Comparison of ENCODE assay signal across 16 cellular contexts in the genomic region with DNA sequence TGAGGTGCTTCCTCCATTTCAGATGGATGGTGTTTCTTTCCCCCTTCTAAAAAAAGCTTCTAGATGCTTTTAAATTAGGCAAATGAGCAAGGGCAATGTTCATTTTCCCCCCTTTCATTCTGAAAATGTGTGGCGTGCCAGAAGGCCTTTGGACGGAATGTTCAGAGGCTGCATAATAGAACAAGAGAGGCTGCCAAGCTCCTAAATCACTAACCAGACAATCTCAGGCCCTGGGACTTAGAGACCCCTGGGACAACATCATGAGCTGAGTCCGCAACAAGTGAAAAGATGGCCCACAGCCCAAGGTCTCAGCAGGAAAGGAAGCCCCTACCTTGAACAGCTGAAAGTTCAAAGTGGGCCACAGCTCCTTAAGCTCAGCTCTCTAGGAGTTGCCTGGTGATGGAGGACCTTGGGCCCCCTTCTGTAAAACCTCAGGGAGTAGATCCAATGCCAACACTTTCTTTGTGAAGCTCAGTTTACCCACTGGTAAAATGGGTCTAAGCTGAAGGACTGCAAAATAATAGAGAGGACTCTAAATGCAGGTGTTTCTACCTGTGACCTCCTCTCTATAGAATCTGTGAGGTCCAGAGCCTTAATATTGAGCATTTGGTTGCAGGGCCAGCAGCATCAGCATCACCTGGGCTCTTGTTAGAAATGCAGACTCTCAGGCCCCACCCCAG.
DNase-seq lines count a peak whose midpoint lies in the region; ATAC-seq and TF ChIP-seq lines count a peak whose summit lies in the region.
"Had no signal": no experiment of that assay in that cellular context is flagged by ENCODE, and none has a peak within 500 bp of the region (broad histone marks: within the 10 kb centered on the region; RNA-seq: fewer than 3 reads in every experiment).

No MANE protein-coding gene starts in this region.

- H3K14ac ChIP-seq in neuronal stem cell (ENCODE audit: low read length): no peak overlapping the region
- H3K14ac ChIP-seq in mesenchymal stem cell (ENCODE audit: low read length in 2 of 2): no peak overlapping the region

- H3K27me3 Mint-ChIP-seq in brain: no peaks in the 10 kb centered on the region
- H3K27me3 Mint-ChIP-seq: activated naive CD8-positive, alpha-beta T cell treated with anti-CD3 and anti-CD28 coated beads for 36 hours had no signal

- no peak overlapping the region for H3K4me3 ChIP-seq in right cardiac atrium (ENCODE audit: low read length)
- H3K4me3 ChIP-seq in neuronal stem cell (ENCODE audit: low read length in 2 of 2): no peak overlapping the region
- no peak overlapping the region for H3K4me3 ChIP-seq in tibial nerve
- no peak overlapping the region for H3K4me3 ChIP-seq in mesenchymal stem cell (ENCODE audit: insufficient read depth in 1 of 2, low read depth in 1 of 2, low read length in 2 of 2)
- no peak overlapping the region for H3K4me3 ChIP-seq in mesendoderm (ENCODE audit: low read length)

- H2AK5ac ChIP-seq in neuronal stem cell (ENCODE audit: low read depth, low read length) (no peak overlapping the region), mesenchymal stem cell (ENCODE audit: low read length, severe bottlenecking) (no peak overlapping the region), mesendoderm (ENCODE audit: low read length) (no peak overlapping the region)

- H3K23ac ChIP-seq in neuronal stem cell (ENCODE audit: low read depth, low read length, poor library complexity) (no peak overlapping the region), mesenchymal stem cell (ENCODE audit: low read length in 2 of 2) (no peak overlapping the region), mesendoderm (ENCODE audit: low read length) (no peak overlapping the region)

- WGBS in right cardiac atrium: 34% methylated on average over 3 of the region's 3 CpGs
- no CpG with 5 or more reads among the region's 3 CpGs for WGBS in neuronal stem cell (ENCODE audit: extremely low coverage in 2 of 2, insufficient read length in 2 of 2, insufficient replicate concordance in 1 of 2), 2 donors
- 14 to 15% methylated on average over 3 of the region's 3 CpGs for WGBS in tibial nerve, 2 donors
- WGBS in mesenchymal stem cell: 86% methylated on average over 3 of the region's 3 CpGs
- WGBS in mesendoderm (ENCODE audit: extremely low coverage, insufficient coverage, low lambda C conversion rate): no CpG with 5 or more reads among the region's 3 CpGs

- no peak overlapping the region for H4K5ac ChIP-seq in mesendoderm (ENCODE audit: low read length)

- H3K56ac ChIP-seq in mesendoderm (ENCODE audit: low read length): no peak overlapping the region

- no peak overlapping the region for H2AFZ ChIP-seq in neuronal stem cell (ENCODE audit: low read length)
- no peak overlapping the region for H2AFZ ChIP-seq in mesenchymal stem cell (ENCODE audit: low read depth, low read length)

- H3K27ac ChIP-seq in right cardiac atrium (ENCODE audit: low read length): peak overlapping the region; percentile 96
- no peak overlapping the region for H3K27ac ChIP-seq in neuronal stem cell (replicated peaks; ENCODE audit: low read length)
- H3K27ac ChIP-seq in tibial nerve: peak overlapping the region; percentile 75 to 93 (median 82)
- H3K27ac ChIP-seq in mesenchymal stem cell (ENCODE audit: low read length, poor library complexity, severe bottlenecking): no peak overlapping the region
- no peak overlapping the region for H3K27ac ChIP-seq in mesendoderm (ENCODE audit: low read depth, low read length)

- H3K4me1 Mint-ChIP-seq in brain: peaks cover 53% of the 10 kb centered on the region
- H3K4me1 Mint-ChIP-seq: activated naive CD8-positive, alpha-beta T cell treated with anti-CD3 and anti-CD28 coated beads for 36 hours had no signal

- H3K27me3 ChIP-seq in right cardiac atrium (ENCODE audit: control insufficient read depth, insufficient read depth): no peaks in the 10 kb centered on the region
- no peaks in the 10 kb centered on the region for H3K27me3 ChIP-seq in neuronal stem cell (ENCODE audit: control insufficient read depth in 3 of 3, insufficient read depth in 3 of 3, low read depth in 1 of 3, low read length in 3 of 3)
- H3K27me3 ChIP-seq in tibial nerve: no peaks in the 10 kb centered on the region
- H3K27me3 ChIP-seq in mesenchymal stem cell (ENCODE audit: control insufficient read depth in 1 of 2, insufficient read depth in 1 of 2, low read length in 2 of 2): peaks cover 0 to 9% of the 10 kb centered on the region in 2 experiments
- no peaks in the 10 kb centered on the region for H3K27me3 ChIP-seq in mesendoderm (ENCODE audit: insufficient read depth, low read length, poor library complexity)

- H2BK5ac ChIP-seq in neuronal stem cell (ENCODE audit: low read length) (no peak overlapping the region), mesenchymal stem cell (ENCODE audit: low read depth, low read length, poor library complexity, severe bottlenecking) (no peak overlapping the region), mesendoderm (ENCODE audit: low read length) (no peak overlapping the region)

- H2BK12ac ChIP-seq in neuronal stem cell (ENCODE audit: low read length) (no peak overlapping the region), mesenchymal stem cell (ENCODE audit: low read length in 2 of 2) (no peak overlapping the region)

- TF ChIP-seq POLR2A in tibial nerve (IDR thresholded peaks at IDR 0.05): no peak

- H3K4me3 Mint-ChIP-seq in brain: no peak overlapping the region
- H3K4me3 Mint-ChIP-seq: activated naive CD8-positive, alpha-beta T cell treated with anti-CD3 and anti-CD28 coated beads for 36 hours had no signal

- H3K18ac ChIP-seq in neuronal stem cell (ENCODE audit: low read length): no peak overlapping the region
- H3K18ac ChIP-seq in mesenchymal stem cell (ENCODE audit: low read depth in 1 of 2, low read length in 2 of 2): no peak overlapping the region
- no peak overlapping the region for H3K18ac ChIP-seq in mesendoderm (ENCODE audit: low read length)

- peak overlapping the region in 3 of 5 experiments; percentile 11 to 70 (median 61) for H3K27ac Mint-ChIP-seq in brain
- H3K27ac Mint-ChIP-seq: activated naive CD8-positive, alpha-beta T cell treated with anti-CD3 and anti-CD28 coated beads for 36 hours had no signal

- peak; percentile 59 to 75 for ATAC-seq in right cardiac atrium

- H3K4me1 ChIP-seq in right cardiac atrium (ENCODE audit: control insufficient read depth, insufficient read depth, low read length) (peaks cover 35% of the 10 kb centered on the region), neuronal stem cell (ENCODE audit: control insufficient read depth in 2 of 2, insufficient read depth in 1 of 2, low read depth in 1 of 2, low read length in 2 of 2) (peaks cover 3 to 23% of the 10 kb centered on the region in 2 donors), tibial nerve (peaks cover 0 to 74% (median 46%) of the 10 kb centered on the region in 4 donors), mesenchymal stem cell (ENCODE audit: control insufficient read depth, insufficient read depth, low read depth, low read length) (peaks cover 1% of the 10 kb centered on the region), mesendoderm (ENCODE audit: control insufficient read depth, low read depth, low read length) (peaks cover 3% of the 10 kb centered on the region)

- peaks cover 0 to 11% (median 3%) of the 10 kb centered on the region in 5 experiments for H3K9me3 Mint-ChIP-seq in brain
- H3K9me3 Mint-ChIP-seq: activated naive CD8-positive, alpha-beta T cell treated with anti-CD3 and anti-CD28 coated beads for 36 hours had no signal

- H3K4ac ChIP-seq in neuronal stem cell (ENCODE audit: low read length) (no peak overlapping the region), mesenchymal stem cell (ENCODE audit: low read depth in 1 of 2, low read length in 2 of 2) (peak overlapping the region in 1 of 2 experiments; percentile 52), mesendoderm (ENCODE audit: low read depth, low read length) (no peak overlapping the region)

- intact Hi-C loops in right cardiac atrium (cut with DNase I): loop anchor here in 1 of 4 donors (5.0 kb wide), 1 partner anchor 86 kb away; no protein-coding TSS in a partner anchor

- H4K8ac ChIP-seq in neuronal stem cell (ENCODE audit: low read depth, low read length) (no peak overlapping the region), mesenchymal stem cell (ENCODE audit: low read length) (no peak overlapping the region), mesendoderm (ENCODE audit: low read depth, low read length) (no peak overlapping the region)

- H3K4me2 ChIP-seq in neuronal stem cell (ENCODE audit: insufficient read depth, low read length, poor library complexity, severe bottlenecking): no peak overlapping the region
- no peak overlapping the region for H3K4me2 ChIP-seq in mesenchymal stem cell (ENCODE audit: low read length, poor library complexity, severe bottlenecking)
- no peak overlapping the region for H3K4me2 ChIP-seq in mesendoderm (ENCODE audit: low read length)

- no peak overlapping the region for H3K9ac ChIP-seq in neuronal stem cell (ENCODE audit: low read depth, low read length, poor library complexity)
- H3K9ac ChIP-seq in mesenchymal stem cell (ENCODE audit: low read length): no peak overlapping the region
- no peak overlapping the region for H3K9ac ChIP-seq in mesendoderm (ENCODE audit: low read length)

- H3K9me3 ChIP-seq in right cardiac atrium (ENCODE audit: control insufficient read depth, low read length) (no peaks in the 10 kb centered on the region), neuronal stem cell (replicated peaks in 1 of 2; ENCODE audit: control insufficient read depth in 2 of 2, insufficient read depth in 1 of 2, low read depth in 1 of 2, low read length in 2 of 2) (no peaks in the 10 kb centered on the region), tibial nerve (peaks cover 0 to 10% (median 0%) of the 10 kb centered on the region in 4 donors), mesenchymal stem cell (ENCODE audit: control insufficient read depth, low read length) (peaks cover 18% of the 10 kb centered on the region)

- H3K36me3 Mint-ChIP-seq in brain: peaks cover 3% of the 10 kb centered on the region
- H3K36me3 Mint-ChIP-seq: activated naive CD8-positive, alpha-beta T cell treated with anti-CD3 and anti-CD28 coated beads for 36 hours had no signal

- H3K79me1 ChIP-seq in neuronal stem cell (ENCODE audit: low read depth, low read length) (no peaks in the 10 kb centered on the region), mesenchymal stem cell (replicated peaks; ENCODE audit: low read length, poor library complexity, severe bottlenecking) (no peaks in the 10 kb centered on the region), mesendoderm (ENCODE audit: low read length) (no peaks in the 10 kb centered on the region)

- no peak overlapping the region for H2BK120ac ChIP-seq in neuronal stem cell (ENCODE audit: low read depth, low read length)
- no peak overlapping the region for H2BK120ac ChIP-seq in mesenchymal stem cell (ENCODE audit: low read depth, low read length)
- no peak overlapping the region for H2BK120ac ChIP-seq in mesendoderm (ENCODE audit: low read depth, low read length)

- peak in 2 of 3 donors; percentile 63 to 90 for DNase-seq in right cardiac atrium
- no peak for DNase-seq in neuronal stem cell (ENCODE audit: low spot score)
- peak; percentile 26 to 71 for DNase-seq in tibial nerve (ENCODE audit: low spot score in 2 of 2)
- DNase-seq in mesenchymal stem cell: no peak
- DNase-seq in mesendoderm: no peak
- no peak for DNase-seq in central memory CD4-positive, alpha-beta T cell
- no peak for DNase-seq in NCI-H187 treated with DMSO at 0.1 percent for 48 hours (lab: John Stamatoyannopoulos, UW)
- DNase-seq: activated naive CD8-positive, alpha-beta T cell treated with anti-CD3 and anti-CD28 coated beads for 36 hours; activated T-cell treated with anti-CD3 and anti-CD28 coated beads for 4 hours; cortex of kidney; GOT3; NCI-H1417; NCI-H446 treated with DMSO at 0.1 percent for 48 hours; stimulated activated CD4-positive, alpha-beta T cell treated with anti-CD3 and anti-CD28 coated beads, Interleukin-4, amount 100 ng/mL, for 4 hours; stimulated activated naive CD4-positive, alpha-beta T cell treated with Interleukin-2 at 50 U/mL for 16 hours had no signal

- H2BK15ac ChIP-seq in neuronal stem cell (ENCODE audit: low read length): no peak overlapping the region
- H2BK15ac ChIP-seq in mesenchymal stem cell (ENCODE audit: low read depth, poor library complexity, severe bottlenecking): no peak overlapping the region
- no peak overlapping the region for H2BK15ac ChIP-seq in mesendoderm (replicated peaks; ENCODE audit: low read depth)

- TF ChIP-seq CTCF in brain (conservative IDR thresholded peaks at IDR 0.05): no peak
- TF ChIP-seq CTCF in tibial nerve (IDR thresholded peaks at IDR 0.05): no peak

- H3K79me2 ChIP-seq in mesendoderm (ENCODE audit: control insufficient read depth, insufficient read depth, low read length): no peaks in the 10 kb centered on the region

- H4K91ac ChIP-seq in neuronal stem cell (ENCODE audit: low read depth, low read length, poor library complexity) (peak overlapping the region; percentile 26), mesenchymal stem cell (ENCODE audit: low read length) (no peak overlapping the region)

- peak; percentile 82 to 92 for TF ChIP-seq EP300 in tibial nerve (IDR thresholded peaks at IDR 0.05)

- H3K36me3 ChIP-seq in neuronal stem cell (replicated peaks in 1 of 2; ENCODE audit: control insufficient read depth in 2 of 2, insufficient read depth in 2 of 2, low read length in 2 of 2) (no peaks in the 10 kb centered on the region), tibial nerve (no peaks in the 10 kb centered on the region), mesenchymal stem cell (ENCODE audit: control insufficient read depth in 1 of 2, insufficient read depth in 2 of 2, low read depth in 1 of 2, low read length in 2 of 2) (no peaks in the 10 kb centered on the region), mesendoderm (ENCODE audit: control insufficient read depth, insufficient read depth, low read length) (no peaks in the 10 kb centered on the region)

Comparison
In these comparisons a context has a peak if more than half of its experiments do, and no peak if none do; other contexts are left out.
1. DNase-seq: peak in right cardiac atrium (2 of 3) and tibial nerve (2 of 2); none in neuronal stem cell (single experiment), mesenchymal stem cell (single experiment), mesendoderm (single experiment), central memory CD4-positive, alpha-beta T cell (single experiment) and NCI-H187 treated with DMSO at 0.1 percent for 48 hours (single experiment).
2. H3K27ac ChIP-seq: peak in right cardiac atrium (single experiment) and tibial nerve (4 of 4); none in neuronal stem cell (single experiment), mesenchymal stem cell (single experiment) and mesendoderm (single experiment).